Comparison of ENCODE assay signal across 26 cellular contexts in genomic region chr14:29627141-29627540, GRCh38.
A peak's percentile ranks its signal among the peaks of the same experiment; 100 is the strongest.
DNase-seq lines count a peak whose midpoint lies in the region; ATAC-seq, FAIRE-seq and TF ChIP-seq lines count a peak whose summit lies in the region.
"Had no signal": no experiment of that assay in that cellular context is flagged by ENCODE, and none has a peak within 500 bp of the region (broad histone marks: within the 10 kb centered on the region; RNA-seq: fewer than 3 reads in every experiment).

No MANE protein-coding gene starts in this region.

- no peak overlapping the region for H4K5ac ChIP-seq in IMR-90 (ENCODE audit: low read depth, low read length)

- H3K27ac ChIP-seq in IMR-90 (ENCODE audit: insufficient read depth, low read length) = no peak overlapping the region
- H3K27ac ChIP-seq: body of pancreas, colonic mucosa, esophagus squamous epithelium, left lung, pancreas, SJCRH30 had no signal

- ATAC-seq in IMR-90 (ENCODE audit: low read depth) (no peak), GM21717 (IDR thresholded peaks at IDR 0.05; ENCODE audit: unreplicated experiment) (no peak)
- ATAC-seq: activated T-helper 17 cell treated with anti-CD3 and anti-CD28 coated beads, Interleukin-2, amount 50 U/mL, for 72 hours; body of pancreas; effector memory CD8-positive, alpha-beta T cell; GM12878; left lung; natural killer cell; right cardiac atrium had no signal

- no peaks in the 10 kb centered on the region for H3K27me3 ChIP-seq in IMR-90 (ENCODE audit: control insufficient read depth, insufficient read depth, low read length)
- no peaks in the 10 kb centered on the region for H3K27me3 ChIP-seq in bronchial epithelial cell (ENCODE audit: control insufficient read depth, insufficient read depth, low read length)
- H3K27me3 ChIP-seq: body of pancreas, colonic mucosa, esophagus squamous epithelium, left lung, pancreas, SJCRH30 had no signal

- no peak overlapping the region for H2BK120ac ChIP-seq in IMR-90 (ENCODE audit: low read depth, low read length)

- no peak overlapping the region for H2BK15ac ChIP-seq in IMR-90 (ENCODE audit: low read depth, low read length)

- no peak overlapping the region for H4K91ac ChIP-seq in IMR-90 (ENCODE audit: insufficient read depth, low read depth, low read length)

- intact Hi-C loops in IMR-90 (cut with micrococcal nuclease) = no loop called here

- no peaks in the 10 kb centered on the region for H3K9me3 ChIP-seq in IMR-90 (ENCODE audit: control insufficient read depth, insufficient read depth, low read length)
- H3K9me3 ChIP-seq: body of pancreas, colonic mucosa, esophagus squamous epithelium, left lung, pancreas, SJCRH30 had no signal

- POLR2A ChIA-PET in IMR-90 (lab: Charles Lee; ENCODE audit: unreplicated experiment) = no interaction called here

- FAIRE-seq in bronchial epithelial cell (lab: Jason Lieb, UNC) = no peak
- FAIRE-seq: GM12878, pancreas had no signal

- H3K4me1 ChIP-seq in IMR-90 (ENCODE audit: control insufficient read depth, insufficient read depth, low read length) = peaks cover 3% of the 10 kb centered on the region
- H3K4me1 ChIP-seq: colonic mucosa, esophagus squamous epithelium, left lung, pancreas, SJCRH30 had no signal

- H4K8ac ChIP-seq in IMR-90 (ENCODE audit: low read depth in 2 of 2, low read length in 2 of 2) = no peak overlapping the region

- H3K9me1 ChIP-seq in IMR-90 (ENCODE audit: insufficient read depth, low read length) = 0 out of 2 replicates have a peak, but pooled peaks cover 3% of the 10 kb centered on the region

- no peak overlapping the region for H2AFZ ChIP-seq in IMR-90 (replicated peaks; ENCODE audit: low read length, poor library complexity)

- no peak overlapping the region for H3K56ac ChIP-seq in IMR-90 (ENCODE audit: extremely low read depth, insufficient read depth, low read length)

- H3K36me3 ChIP-seq in IMR-90 (ENCODE audit: control insufficient read depth, insufficient read depth, low read length) (peaks cover 6% of the 10 kb centered on the region), bronchial epithelial cell (ENCODE audit: control insufficient read depth, insufficient read depth, low read length) (no peaks in the 10 kb centered on the region)
- H3K36me3 ChIP-seq: colonic mucosa, left lung, pancreas had no signal

- dilution Hi-C loops in IMR-90 (cut with HindIII; ENCODE audit: low sequenced_read_pairs, unreplicated experiment) = no loop called here

- DNase-seq in Daoy (ENCODE audit: low read depth) = peak; percentile 17
- DNase-seq in IMR-90 = peak; percentile 57
- peak; percentile 57 for DNase-seq in bronchial epithelial cell (ENCODE audit: low read depth)
- DNase-seq in kidney tubule cell (ENCODE audit: low spot score) = peak; percentile 27
- DNase-seq in glomerular visceral epithelial cell (ENCODE audit: extremely low spot score) = no peak
- DNase-seq in activated gamma-delta T cell (lab: John Stamatoyannopoulos, UW) = no peak
- DNase-seq in SKM-1 (lab: John Stamatoyannopoulos, UW; ENCODE audit: unreplicated experiment) = no peak
- DNase-seq: activated CD4-positive, alpha-beta T cell treated with anti-CD3 and anti-CD28 coated beads, Interleukin-2, amount 10 ng/mL, durations not matched to agents 24 days and 14 days; activated naive CD8-positive, alpha-beta T cell treated with anti-CD3 and anti-CD28 coated beads, Interleukin-2, amount 10 ng/mL, durations not matched to agents 7 days and 5 days; body of pancreas; CD4-positive, CD25-positive, alpha-beta regulatory T cell; colonic mucosa; DMS 273 treated with DMSO at 0.1 percent for 48 hours; effector memory CD8-positive, alpha-beta T cell; esophagus squamous epithelium; GF-D8; left lung; midbrain; natural killer cell; NCI-H1694 treated with DMSO at 0.1 percent for 48 hours; pancreas; right cardiac atrium; SJCRH30 had no signal

- no peak overlapping the region for H2BK20ac ChIP-seq in IMR-90 (ENCODE audit: low read depth, low read length)

- no peak overlapping the region for H2AK5ac ChIP-seq in IMR-90 (ENCODE audit: low read depth, low read length)

- H3K9ac ChIP-seq in IMR-90 (ENCODE audit: low read depth, low read length) = no peak overlapping the region

- TF ChIP-seq RAD21 in IMR-90 (IDR thresholded peaks at IDR 0.05; ENCODE audit: low read length) = no peak

- in situ Hi-C loops in IMR-90 (cut with MboI; ENCODE audit: low sequenced_read_pairs) = no loop called here

- BruUV-seq in IMR-90 (replicated peaks; lab: Mats Ljungman, UMichigan) = no TSS peak

- H3K18ac ChIP-seq in IMR-90 (ENCODE audit: low read depth, low read length) = no peak overlapping the region

- no peak for TF ChIP-seq POLR2A in IMR-90 (IDR thresholded peaks at IDR 0.05; ENCODE audit: low read depth, low read length)

- TF ChIP-seq CTCF in IMR-90 (conservative IDR thresholded peaks at IDR 0.05; ENCODE audit: low read depth, low read length) (no peak), bronchial epithelial cell (IDR thresholded peaks at IDR 0.05; ENCODE audit: insufficient read depth, low read length, severe bottlenecking) (no peak)

- CTCF ChIA-PET in IMR-90 (lab: Yijun Ruan, JAX) = interaction anchor here (0.6 kb wide), 1 partner anchor 15 kb away, joined by 3 read pairs; no protein-coding TSS in a partner anchor

- no peaks in the 10 kb centered on the region for H3K79me1 ChIP-seq in IMR-90 (ENCODE audit: low read depth in 1 of 2, low read length in 2 of 2)

- no peaks in the 10 kb centered on the region for H4K20me1 ChIP-seq in IMR-90 (ENCODE audit: insufficient read depth, low read length)

- WGBS in IMR-90 (ENCODE audit: extremely low coverage in 2 of 2, insufficient read length in 1 of 2), 2 experiments = no CpG with 5 or more reads among the region's 3 CpGs

- H3K4me2 ChIP-seq in IMR-90 (ENCODE audit: low read depth, low read length) = no peak overlapping the region

- H2AK9ac ChIP-seq in IMR-90 (replicated peaks; ENCODE audit: low read depth, low read length, poor library complexity) = no peak overlapping the region

- no peak overlapping the region for H3K23ac ChIP-seq in IMR-90 (ENCODE audit: low read depth, low read length)

- H3K4ac ChIP-seq in IMR-90 (ENCODE audit: low read depth, low read length) = no peak overlapping the region

- H2BK5ac ChIP-seq in IMR-90 (ENCODE audit: low read depth, low read length, poor library complexity, severe bottlenecking) = no peak overlapping the region

- no peak overlapping the region for H3K14ac ChIP-seq in IMR-90 (replicated peaks; ENCODE audit: low read depth, low read length)

- H3K4me3 ChIP-seq in IMR-90 (ENCODE audit: insufficient read depth, low read depth, low read length) (no peak overlapping the region), bronchial epithelial cell (ENCODE audit: low read depth, low read length) (no peak overlapping the region)
- H3K4me3 ChIP-seq: body of pancreas, colonic mucosa, esophagus squamous epithelium, GM12878, left lung, pancreas, SJCRH30 had no signal

TF ChIP-seq in IMR-90, 13 proteins besides CTCF, POLR2A, EP300 and RAD21:
- TF ChIP-seq MXI1 (IDR thresholded peaks at IDR 0.05; ENCODE audit: borderline replicate concordance, low read depth, low read length) (no peak), FOS (IDR thresholded peaks at IDR 0.05; ENCODE audit: low read depth, low read length) (no peak), RCOR1 (IDR thresholded peaks at IDR 0.05; ENCODE audit: insufficient replicate concordance, low read length) (no peak), BHLHE40 (IDR thresholded peaks at IDR 0.05; ENCODE audit: low read depth, low read length) (no peak), MAZ (IDR thresholded peaks at IDR 0.05; ENCODE audit: borderline replicate concordance, low read depth, low read length) (no peak), CHD1 (IDR thresholded peaks at IDR 0.05; ENCODE audit: low read depth, low read length) (no peak), MAFK (IDR thresholded peaks at IDR 0.05; ENCODE audit: low read depth, low read length) (no peak), USF2 (IDR thresholded peaks at IDR 0.05; ENCODE audit: low read depth, low read length) (no peak), RFX5 (IDR thresholded peaks at IDR 0.05; ENCODE audit: low read depth, low read length) (no peak), CEBPB (IDR thresholded peaks at IDR 0.05; ENCODE audit: low read depth, low read length) (no peak)
- TF ChIP-seq, protein P1, sequence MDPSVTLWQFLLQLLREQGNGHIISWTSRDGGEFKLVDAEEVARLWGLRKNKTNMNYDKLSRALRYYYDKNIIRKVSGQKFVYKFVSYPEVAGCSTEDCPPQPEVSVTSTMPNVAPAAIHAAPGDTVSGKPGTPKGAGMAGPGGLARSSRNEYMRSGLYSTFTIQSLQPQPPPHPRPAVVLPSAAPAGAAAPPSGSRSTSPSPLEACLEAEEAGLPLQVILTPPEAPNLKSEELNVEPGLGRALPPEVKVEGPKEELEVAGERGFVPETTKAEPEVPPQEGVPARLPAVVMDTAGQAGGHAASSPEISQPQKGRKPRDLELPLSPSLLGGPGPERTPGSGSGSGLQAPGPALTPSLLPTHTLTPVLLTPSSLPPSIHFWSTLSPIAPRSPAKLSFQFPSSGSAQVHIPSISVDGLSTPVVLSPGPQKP (IDR thresholded peaks at IDR 0.05; ENCODE audit: borderline replicate concordance, low read depth, low read length) = no peak

Comparison
In these comparisons a context has a peak if more than half of its experiments do, and no peak if none do; other contexts are left out.
1. DNase-seq: peak in Daoy (single experiment), IMR-90 (single experiment), bronchial epithelial cell (single experiment) and kidney tubule cell (single experiment); none in glomerular visceral epithelial cell (single experiment), activated gamma-delta T cell (single experiment) and SKM-1 (single experiment).